25 cellular contexts compared by ENCODE assay signal in genomic region chr18:27198036-27198435, GRCh38. TPM values are rescaled to one million over a fixed set of nuclear protein-coding genes. Genes with fewer than 3 reads are reported as not detected.
"Had no signal": no experiment of that assay in that cellular context is flagged by ENCODE, and none has a peak within 500 bp of the region (broad histone marks: within the 10 kb centered on the region; RNA-seq: fewer than 3 reads in every experiment).

No MANE protein-coding gene starts in this region.

- H3K27me3 Mint-ChIP-seq: activated naive CD4-positive, alpha-beta T cell treated with anti-CD3 and anti-CD28 coated beads, Interleukin-2, amount 50 U/mL, for 24 hours; activated T-cell treated with anti-CD3 and anti-CD28 coated beads, Interleukin-2, amount 50 U/mL, for 24 hours; T-helper 17 cell had no signal

- H3K4me3 Mint-ChIP-seq: activated CD8-positive, alpha-beta T cell treated with anti-CD3 and anti-CD28 coated beads, Interleukin-2, amount 10 ng/mL, durations not matched to agents 7 days and 5 days; activated naive CD4-positive, alpha-beta T cell treated with anti-CD3 and anti-CD28 coated beads, Interleukin-2, amount 50 U/mL, for 24 hours; activated T-cell treated with anti-CD3 and anti-CD28 coated beads, Interleukin-2, amount 50 U/mL, for 24 hours; activated T-helper 1 cell treated with anti-CD3 and anti-CD28 coated beads, Interleukin-12 subunit alpha, Interleukin-12 subunit beta, Interleukin-2, Interleukin-4 antibody, amounts not matched to agents 30 ng/mL and 10 ng/mL and 1 ng/mL, durations not matched to agents 14 hours and 24 hours and 36 hours; T-helper 17 cell; WTC11 had no signal

- ATAC-seq: activated CD8-positive, alpha-beta T cell treated with anti-CD3 and anti-CD28 coated beads, Interleukin-2, amount 10 ng/mL, durations not matched to agents 7 days and 5 days; T-helper 17 cell; WTC11 had no signal

- FAIRE-seq: bronchial epithelial cell had no signal

- DNase-seq: activated CD4-positive, alpha-beta T cell treated with anti-CD3 and anti-CD28 coated beads for 48 hours; activated CD4-positive, alpha-beta T cell treated with anti-CD3 and anti-CD28 coated beads, Interleukin-2, amount 50 U/mL, for 4 hours; activated CD4-positive, CD25-positive, alpha-beta regulatory T cell treated with anti-CD3 and anti-CD28 coated beads, Interleukin-2, amount 50 U/mL, for 72 hours; activated CD8-positive, alpha-beta T cell treated with anti-CD3 and anti-CD28 coated beads, Interleukin-2, amount 10 ng/mL, durations not matched to agents 7 days and 5 days; activated effector memory CD4-positive, alpha-beta T cell treated with Interleukin-2 at 50 U/mL for 16 hours; activated naive CD4-positive, alpha-beta T cell; activated T-cell treated with anti-CD3 and anti-CD28 coated beads, Interleukin-2, amount 50 U/mL, for 24 hours; aorta; central memory CD4-positive, alpha-beta T cell; NCI-H1092; NCI-H1417; NCI-H1694 treated with DMSO at 0.1 percent for 48 hours; NCI-H2029 treated with DMSO at 0.1 percent for 48 hours; NCI-H510A treated with DMSO at 0.1 percent for 48 hours; SIG-M5; T-helper 17 cell; T-helper 9 cell had no signal

- H3K4me1 Mint-ChIP-seq: activated naive CD4-positive, alpha-beta T cell treated with anti-CD3 and anti-CD28 coated beads, Interleukin-2, amount 50 U/mL, for 24 hours; T-helper 17 cell had no signal

- H3K9ac ChIP-seq: KMS-11 had no signal

- H3K36me3 Mint-ChIP-seq: activated naive CD4-positive, alpha-beta T cell treated with anti-CD3 and anti-CD28 coated beads, Interleukin-2, amount 50 U/mL, for 24 hours; WTC11 had no signal

- H3K27ac Mint-ChIP-seq: activated CD8-positive, alpha-beta T cell treated with anti-CD3 and anti-CD28 coated beads, Interleukin-2, amount 10 ng/mL, durations not matched to agents 7 days and 5 days; activated naive CD4-positive, alpha-beta T cell treated with anti-CD3 and anti-CD28 coated beads, Interleukin-2, amount 50 U/mL, for 24 hours; activated T-cell treated with anti-CD3 and anti-CD28 coated beads, Interleukin-2, amount 50 U/mL, for 24 hours; activated T-helper 1 cell treated with anti-CD3 and anti-CD28 coated beads, Interleukin-12 subunit alpha, Interleukin-12 subunit beta, Interleukin-2, Interleukin-4 antibody, amounts not matched to agents 30 ng/mL and 10 ng/mL and 1 ng/mL, durations not matched to agents 14 hours and 24 hours and 36 hours; T-helper 17 cell; WTC11 had no signal

- H3K4me2 ChIP-seq: KMS-11 had no signal

- H3K27ac ChIP-seq: KMS-11 had no signal

RNA-seq across cellular contexts. Expression of gene CHST9, which starts 12.9 kb away (rescaled TPM):
- total RNA-seq: activated CD8-positive, alpha-beta T cell treated with anti-CD3 and anti-CD28 coated beads, Interleukin-2, amount 10 ng/mL, durations not matched to agents 7 days and 5 days; activated T-helper 1 cell treated with anti-CD3 and anti-CD28 coated beads, Interleukin-12 subunit alpha, Interleukin-12 subunit beta, Interleukin-2, Interleukin-4 antibody, amounts not matched to agents 30 ng/mL and 10 ng/mL and 1 ng/mL, durations not matched to agents 14 hours and 24 hours and 36 hours; MCF 10A; OCI-LY7; RPMI7951; T-helper 17 cell had no signal
- polyA plus RNA-seq: aorta had no signal
